ENCODE assay signal across 12 cellular contexts in the genomic region with DNA sequence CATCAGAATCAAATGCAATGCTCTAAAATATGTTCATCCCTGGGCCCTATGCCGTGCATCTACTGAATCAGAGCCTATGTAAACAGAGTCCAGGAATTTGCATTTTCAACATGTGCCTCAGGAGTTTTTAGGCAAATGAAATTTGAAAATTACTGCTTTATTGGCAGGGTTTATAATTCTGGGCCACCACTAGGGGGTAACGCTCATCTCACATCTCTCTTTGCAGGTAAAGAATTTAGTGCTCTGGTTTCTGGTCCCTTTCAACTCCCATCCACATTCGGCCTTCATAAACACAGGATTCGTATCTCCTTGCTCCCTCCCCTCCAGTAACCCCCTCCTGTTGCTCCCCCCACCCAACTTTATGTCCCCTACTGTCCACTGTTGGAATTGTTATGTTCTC. TPM values are rescaled to one million over a fixed set of nuclear protein-coding genes. Genes with fewer than 3 reads are reported as not detected.
DNase-seq lines count a peak whose midpoint lies in the region; FAIRE-seq and TF ChIP-seq lines count a peak whose summit lies in the region.
"Had no signal": no experiment of that assay in that cellular context is flagged by ENCODE, and none has a peak within 500 bp of the region (broad histone marks: within the 10 kb centered on the region; RNA-seq: fewer than 3 reads in every experiment).

No MANE protein-coding gene starts in this region.

- no peak overlapping the region for H2AFZ ChIP-seq in H1 (ENCODE audit: low read length)

- no peaks in the 10 kb centered on the region for H3K79me2 ChIP-seq in H1 (ENCODE audit: control insufficient read depth in 1 of 2, insufficient read depth in 2 of 2, low read length in 2 of 2)

- peaks cover 0 to 4% (median 4%) of the 10 kb centered on the region in 4 experiments; a peak in 4 of 7 replicates for H3K4me1 ChIP-seq in H1 (replicated peaks in 1 of 4; ENCODE audit: control insufficient read depth in 3 of 4, insufficient read depth in 4 of 4, low read length in 3 of 4)
- H3K4me1 ChIP-seq in transverse colon = no peaks in the 10 kb centered on the region
- H3K4me1 ChIP-seq: pancreas had no signal

- no peak overlapping the region for H2BK120ac ChIP-seq in H1 (replicated peaks; ENCODE audit: low read depth, low read length)

- no peak overlapping the region for H2AK5ac ChIP-seq in H1 (ENCODE audit: low read depth, low read length)

- H2BK20ac ChIP-seq in H1 (ENCODE audit: low read length) = no peak overlapping the region

- H4K5ac ChIP-seq in H1 (ENCODE audit: insufficient read length, low read depth, low read length) = no peak overlapping the region

- H2BK5ac ChIP-seq in H1 (ENCODE audit: low read depth, low read length) = no peak overlapping the region

- H4K8ac ChIP-seq in H1 (ENCODE audit: extremely low read depth, insufficient read depth, low read length) = no peak overlapping the region

- H4K91ac ChIP-seq in H1 (replicated peaks; ENCODE audit: insufficient read length, low read length) = no peak overlapping the region

- no peak for FAIRE-seq in H1 (lab: Jason Lieb, UNC)
- FAIRE-seq: pancreas had no signal

- no peaks in the 10 kb centered on the region for H4K20me1 ChIP-seq in H1 (replicated peaks in 1 of 2; ENCODE audit: control insufficient read depth in 1 of 2, insufficient read depth in 2 of 2, low read length in 2 of 2)
- H4K20me1 ChIP-seq: BLaER1 treated with 17β-estradiol and CSF1 and Interleukin-3, amounts not matched to agents 10 nM and 100 nM had no signal

- no peak overlapping the region for H2BK15ac ChIP-seq in H1 (ENCODE audit: low read length)

- no peak overlapping the region for H3K18ac ChIP-seq in H1 (ENCODE audit: extremely low read depth, low read length)

- no peaks in the 10 kb centered on the region for H3K79me1 ChIP-seq in H1 (ENCODE audit: low read depth, low read length)

- no peaks in the 10 kb centered on the region; the same call in none of the 2 replicates for H3K23me2 ChIP-seq in H1 (ENCODE audit: low read depth, low read length)

- intact Hi-C loops in transverse colon (cut with DNase I; ENCODE audit: low total_unique reads) = no loop called here

- in situ Hi-C loops in transverse colon (cut with MboI; ENCODE audit: low pct_ligation_motif_present in 1 of 4, low pct_unique_long_range_greater_than_20kb in 1 of 4, low sequenced_read_pairs in 3 of 4) = no loop called here

- TF ChIP-seq CTCF in H1 (IDR thresholded peaks at IDR 0.05; ENCODE audit: control extremely low read depth in 1 of 3, insufficient read depth in 1 of 3, low read depth in 1 of 3, low read length in 3 of 3) (peak in 2 of 3 experiments; percentile 47 to 63; a peak in 3 of 4 replicates), transverse colon (IDR thresholded peaks at IDR 0.05) (peak in 4 of 5 experiments; percentile 21 to 37 (median 24))

- no peak overlapping the region for H3K4me2 ChIP-seq in H1 (ENCODE audit: insufficient read depth in 1 of 2, low read depth in 2 of 2, low read length in 2 of 2)

- TF ChIP-seq POLR2A in H1 (IDR thresholded peaks at IDR 0.05; ENCODE audit: control extremely low read depth in 1 of 2, low read depth in 2 of 2, low read length in 2 of 2) = no peak
- no peak for TF ChIP-seq POLR2A in transverse colon (IDR thresholded peaks at IDR 0.05)

- H3K27me3 ChIP-seq in H1 (replicated peaks in 1 of 4; ENCODE audit: control insufficient read depth in 3 of 4, extremely low read depth in 1 of 4, insufficient read depth in 3 of 4, low read length in 3 of 4) (no peaks in the 10 kb centered on the region), transverse colon (no peaks in the 10 kb centered on the region)
- H3K27me3 ChIP-seq: BLaER1 treated with 17β-estradiol and CSF1 and Interleukin-3, amounts not matched to agents 10 nM and 100 nM; pancreas had no signal

- TF ChIP-seq RAD21 in H1 (IDR thresholded peaks at IDR 0.05 in 1 of 2, conservative IDR thresholded peaks at IDR 0.05 in 1 of 2; ENCODE audit: low read depth in 2 of 2, low read length in 2 of 2) = peak; percentile 48 to 68

- H3K27ac ChIP-seq in H1 (ENCODE audit: low read depth, low read length) (no peak overlapping the region), transverse colon (no peak overlapping the region)
- H3K27ac ChIP-seq: BLaER1 treated with 17β-estradiol and CSF1 and Interleukin-3, amounts not matched to agents 10 nM and 100 nM; pancreas had no signal

- H3K9me3 ChIP-seq in H1 (ENCODE audit: insufficient read depth in 2 of 2, low read depth in 1 of 2, low read length in 1 of 2) = no peaks in the 10 kb centered on the region
- no peaks in the 10 kb centered on the region for H3K9me3 ChIP-seq in transverse colon
- H3K9me3 ChIP-seq: BLaER1 treated with 17β-estradiol and CSF1 and Interleukin-3, amounts not matched to agents 10 nM and 100 nM; pancreas had no signal

- no peak overlapping the region for H3K56ac ChIP-seq in H1 (replicated peaks; ENCODE audit: insufficient read length, low read depth, low read length)

- no peak overlapping the region for H3K23ac ChIP-seq in H1 (ENCODE audit: insufficient read length)

- TF ChIP-seq EP300 in H1 (IDR thresholded peaks at IDR 0.05; ENCODE audit: borderline replicate concordance in 1 of 2, low read depth in 2 of 2, low read length in 2 of 2) (no peak), transverse colon (IDR thresholded peaks at IDR 0.05; ENCODE audit: low read depth) (no peak)

- H3K4me3 ChIP-seq in H1 (ENCODE audit: extremely low read depth in 1 of 4, insufficient read depth in 2 of 4, low read depth in 3 of 4, low read length in 4 of 4) = no peak overlapping the region
- H3K4me3 ChIP-seq in transverse colon = no peak overlapping the region
- H3K4me3 ChIP-seq: BLaER1 treated with 17β-estradiol and CSF1 and Interleukin-3, amounts not matched to agents 10 nM and 100 nM; pancreas had no signal

- 86% methylated on average over 4 of the region's 4 CpGs; no CpG with 5 or more reads in 1 of the 2 experiments for WGBS in H1 (ENCODE audit: extremely low coverage in 1 of 2, insufficient coverage in 1 of 2, insufficient read length in 1 of 2, insufficient replicate concordance in 2 of 2, low coverage in 1 of 2, low lambda C conversion rate in 2 of 2, missing lambda C conversion rate in 1 of 2), 2 experiments
- 70 to 73% methylated on average over 2 to 4 of the region's 4 CpGs for WGBS in transverse colon (ENCODE audit: low coverage in 1 of 2), 2 donors

- H3K9ac ChIP-seq in H1 (replicated peaks in 1 of 4; ENCODE audit: extremely low read depth in 1 of 4, low read depth in 3 of 4, low read length in 3 of 4) = no peak overlapping the region
- H3K9ac ChIP-seq: BLaER1 treated with 17β-estradiol and CSF1 and Interleukin-3, amounts not matched to agents 10 nM and 100 nM had no signal

- DNase-seq in SIG-M5 treated with dmso at 0.1 percent for 504 hours (lab: John Stamatoyannopoulos, UW; ENCODE audit: unreplicated experiment) = peak; percentile 27
- DNase-seq in SIG-M5 (lab: John Stamatoyannopoulos, UW) = no peak
- DNase-seq in NCI-H1048 (lab: John Stamatoyannopoulos, UW) = peak; percentile 73
- no peak for DNase-seq in H1 (ENCODE audit: low read depth in 1 of 2, low spot score in 2 of 2)
- DNase-seq in transverse colon = no peak
- no peak for DNase-seq in NCI-H2029 (lab: John Stamatoyannopoulos, UW)
- no peak for DNase-seq in stimulated activated CD4-positive, alpha-beta T cell treated with anti-CD3 and anti-CD28 coated beads, Interleukin-15, amount 100 ng/mL, for 24 hours
- no peak for DNase-seq in NCI-H187 treated with DMSO at 0.1 percent for 48 hours (lab: John Stamatoyannopoulos, UW)
- DNase-seq: MV-4-11, pancreas, Right ventricle myocardium superior had no signal

- H3K36me3 ChIP-seq in H1 (ENCODE audit: control insufficient read depth in 2 of 4, insufficient read depth in 4 of 4, low read length in 3 of 4) (no peaks in the 10 kb centered on the region), transverse colon (no peaks in the 10 kb centered on the region)
- H3K36me3 ChIP-seq: BLaER1 treated with 17β-estradiol and CSF1 and Interleukin-3, amounts not matched to agents 10 nM and 100 nM; pancreas had no signal

- CTCF ChIA-PET in H1 (lab: Charles Lee; ENCODE audit: partially characterized antibody) = interaction anchor here (0.6 to 3.8 kb wide), 14 partner anchors 10 to 449 kb away, joined by 3 to 24 read pairs (median 5); no protein-coding TSS in a partner anchor

- H3K14ac ChIP-seq in H1 (ENCODE audit: insufficient read length) = no peak overlapping the region

- POLR2A ChIA-PET in H1 (lab: Charles Lee; ENCODE audit: partially characterized antibody) = no interaction called here

- no peak overlapping the region for H2BK12ac ChIP-seq in H1 (ENCODE audit: low read depth, low read length)

- no peak overlapping the region for H3K4ac ChIP-seq in H1 (replicated peaks; ENCODE audit: insufficient read length, low read depth, low read length)

TF ChIP-seq in H1, 55 proteins besides CTCF, POLR2A, EP300 and RAD21:
- TF ChIP-seq CEBPB (IDR thresholded peaks at IDR 0.05; ENCODE audit: low read depth, low read length) (no peak), YY1 (IDR thresholded peaks at IDR 0.05; ENCODE audit: low read depth, low read length) (no peak), SP2 (IDR thresholded peaks at IDR 0.05; ENCODE audit: low read length) (no peak), GTF2F1 (IDR thresholded peaks at IDR 0.05; ENCODE audit: borderline replicate concordance, low read depth, low read length) (no peak), RBBP5 (IDR thresholded peaks at IDR 0.05; ENCODE audit: borderline replicate concordance, low read depth, low read length) (no peak), EGR1 (IDR thresholded peaks at IDR 0.05; ENCODE audit: borderline replicate concordance, low read depth, low read length) (no peak), CHD2 (IDR thresholded peaks at IDR 0.05; ENCODE audit: low read length) (no peak)

RNA-seq across cellular contexts. Expression of a gene that starts 49.3 kb away (rescaled TPM):
- 2.2 and 3.0 TPM in 2 replicates for total RNA-seq in H1 (2021; fragmentation: NEBNext Ultra II Directional; extraction: Animal tissue kit (Norgen Biotek cat#: 25700))
- polyA plus RNA-seq in H1 (2011; rRNA removed) = 2.5 and 3.5 TPM in 2 replicates
- polyA plus RNA-seq in H1 (2011; cell fraction: cytosol; rRNA removed) = 3.1 TPM
- 4.6 TPM for polyA plus RNA-seq in H1 (2011; cell fraction: nucleus; rRNA removed)
- 2.3 to 3.7 TPM (median 3.5 TPM) in 4 replicates for polyA plus RNA-seq in H1 (2012, experiment 1 of 2)
- 1.2 TPM for polyA plus RNA-seq in H1 (2012, experiment 2 of 2)
- polyA plus RNA-seq in H1 (2013, experiment 1 of 2) = 1.2 TPM
- polyA plus RNA-seq in H1 (2013, experiment 2 of 2) = 1.4 TPM
- polyA minus RNA-seq in H1 (2011; rRNA and poly(A)+ RNA removed) = 1.4 and 2.0 TPM in 2 replicates
- polyA minus RNA-seq in H1 (2011; cell fraction: cytosol; rRNA and poly(A)+ RNA removed) = not detected
- 1.00 TPM for polyA minus RNA-seq in H1 (2011; cell fraction: nucleus; rRNA and poly(A)+ RNA removed)
- total RNA-seq in transverse colon = 1 to 10 TPM in 3 of 4 donors, not detected in 1; 1.1 to 3.1 (median 2.6) TPM
- total RNA-seq: Right ventricle myocardium superior had no signal

Comparison
In these comparisons a context has a peak if more than half of its experiments do, and no peak if none do; other contexts are left out.
1. DNase-seq: peak in SIG-M5 treated with dmso at 0.1 percent for 504 hours (single experiment) and NCI-H1048 (single experiment); none in SIG-M5 (single experiment), H1 (0 of 2), transverse colon (single experiment), NCI-H2029 (single experiment), stimulated activated CD4-positive, alpha-beta T cell treated with anti-CD3 and anti-CD28 coated beads, Interleukin-15, amount 100 ng/mL, for 24 hours (single experiment) and NCI-H187 treated with DMSO at 0.1 percent for 48 hours (single experiment).